1 cellular context compared by ENCODE assay signal in the genomic region with DNA sequence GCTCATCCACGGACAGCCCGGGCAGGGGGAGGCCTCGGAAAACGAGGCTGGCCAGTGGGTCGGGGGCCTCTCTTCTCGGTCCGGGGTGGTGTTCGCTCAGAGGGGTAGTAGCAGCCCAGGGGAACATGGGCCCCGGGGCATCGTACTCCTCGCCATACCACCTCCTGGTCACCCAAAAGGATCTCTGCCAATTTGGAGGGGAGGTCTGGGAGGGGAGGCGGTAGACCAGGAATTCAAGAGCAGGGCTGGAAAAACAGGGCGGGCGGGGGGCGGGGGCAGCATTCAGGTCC.
A peak's percentile ranks its signal among the peaks of the same experiment; 100 is the strongest.
TF ChIP-seq lines count a peak whose summit lies in the region.

No MANE protein-coding gene starts in this region.

TF ChIP-seq in H1, 55 proteins besides CTCF, POLR2A, EP300 and RAD21:
- TF ChIP-seq RBBP5 (IDR thresholded peaks at IDR 0.05; ENCODE audit: borderline replicate concordance, low read depth, low read length) (0 out of 2 replicates have a peak, but pooled peaks have one; percentile 23), KDM5A (IDR thresholded peaks at IDR 0.05; ENCODE audit: low read length) (no peak), KDM1A (IDR thresholded peaks at IDR 0.05; ENCODE audit: borderline replicate concordance, low read length) (no peak), RNF2 (IDR thresholded peaks at IDR 0.05; ENCODE audit: borderline replicate concordance, low read depth, low read length, missing control alignments, poor library complexity, severe bottlenecking) (peak; percentile 58), EZH2 (IDR thresholded peaks at IDR 0.05; ENCODE audit: low read depth, low read length, severe bottlenecking) (no peak)
TF ChIP-seq in H1: peak in this region for 2.
